In the genomic region with DNA sequence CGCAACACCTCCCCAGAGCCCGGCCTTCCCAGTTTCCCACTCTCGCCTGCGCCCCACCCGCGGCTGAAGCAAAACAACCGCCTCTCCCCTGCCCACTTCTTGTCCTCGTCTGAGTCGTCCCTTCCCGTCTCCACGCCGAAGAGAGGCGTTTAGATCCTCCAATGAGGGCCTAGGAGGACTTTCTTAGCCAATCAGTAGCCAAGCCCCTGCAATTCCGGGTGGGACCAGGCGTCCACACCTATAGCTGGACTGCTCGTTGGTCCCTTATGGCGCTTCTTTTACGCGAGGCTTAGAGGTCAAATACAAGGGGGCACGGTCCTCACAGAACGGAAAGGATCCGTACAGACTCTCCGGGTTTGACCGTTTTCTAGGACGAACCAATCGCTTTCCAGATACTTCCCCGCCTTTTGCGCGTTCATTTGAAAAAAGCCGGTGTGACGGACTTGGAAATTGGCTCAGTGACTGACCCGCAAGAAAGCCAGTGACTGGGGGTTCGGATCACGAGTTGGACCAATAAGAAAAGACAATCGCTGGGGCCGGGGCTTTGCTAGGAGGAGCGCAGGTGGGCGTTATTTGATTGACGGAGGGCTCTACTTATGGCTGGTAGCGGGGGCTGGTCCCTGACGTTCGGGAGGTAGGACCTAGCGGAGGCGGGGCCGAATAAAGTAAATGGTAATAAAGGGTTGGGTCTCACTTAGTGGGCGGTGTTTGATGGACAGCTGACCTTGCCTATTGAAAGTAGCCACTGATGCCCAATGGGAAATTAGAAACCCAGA, we compare ENCODE assay signal across 8 cellular contexts. TPM values are rescaled to one million over a fixed set of nuclear protein-coding genes. Genes with fewer than 3 reads are reported as not detected.
A peak's percentile ranks its signal among the peaks of the same experiment; 100 is the strongest.
DNase-seq lines count a peak whose midpoint lies in the region; ATAC-seq and TF ChIP-seq lines count a peak whose summit lies in the region.

No MANE protein-coding gene starts in this region.

- H3K27me3 ChIP-seq in Caco-2 (replicated peaks; ENCODE audit: control insufficient read depth, insufficient read depth, low read length) (no peaks in the 10 kb centered on the region), endocrine pancreas (ENCODE audit: control insufficient read depth, insufficient read depth, low read length) (no peaks in the 10 kb centered on the region), mesenchymal stem cell (ENCODE audit: control insufficient read depth in 1 of 2, insufficient read depth in 1 of 2, low read length in 2 of 2) (no peaks in the 10 kb centered on the region)

- H3K9ac ChIP-seq in endocrine pancreas (ENCODE audit: control insufficient read depth, insufficient read depth, low read length) = peak overlapping the region; percentile 70
- H3K9ac ChIP-seq in mesenchymal stem cell (ENCODE audit: low read length) = peak overlapping the region; percentile 97

- peak overlapping the region; percentile 66 for H3K4me2 ChIP-seq in mesenchymal stem cell (ENCODE audit: low read length, poor library complexity, severe bottlenecking)

- no peak overlapping the region for H2BK5ac ChIP-seq in mesenchymal stem cell (ENCODE audit: low read depth, low read length, poor library complexity, severe bottlenecking)

- intact Hi-C loops in Caco-2 (cut with micrococcal nuclease; ENCODE audit: unreplicated experiment) = loop anchor here (1.0 to 5.0 kb wide), 7 partner anchors 32 to 171 kb away; partner anchors contain the start of gene LRPPRC

- peak overlapping the region; percentile 24 for H2AFZ ChIP-seq in mesenchymal stem cell (ENCODE audit: low read depth, low read length)

- H4K8ac ChIP-seq in mesenchymal stem cell (ENCODE audit: low read length) = no peak overlapping the region

- H3K4me3 Mint-ChIP-seq in Caco-2 (ENCODE audit: unreplicated experiment) = peak overlapping the region; percentile 97

- H2BK15ac ChIP-seq in mesenchymal stem cell (ENCODE audit: low read depth, poor library complexity, severe bottlenecking) = no peak overlapping the region

- no peaks in the 10 kb centered on the region for H3K9me3 Mint-ChIP-seq in Caco-2 (ENCODE audit: unreplicated experiment)

- H3K79me1 ChIP-seq in mesenchymal stem cell (replicated peaks; ENCODE audit: low read length, poor library complexity, severe bottlenecking) = peaks cover 2% of the 10 kb centered on the region

- under 1% methylated on average over 46 of the region's 46 CpGs for WGBS in mesenchymal stem cell

- H2BK120ac ChIP-seq in mesenchymal stem cell (ENCODE audit: low read depth, low read length) = no peak overlapping the region

- H3K27me3 Mint-ChIP-seq in Caco-2 (ENCODE audit: insufficient read depth, unreplicated experiment) = no peaks in the 10 kb centered on the region

- H3K9me3 ChIP-seq in Caco-2 (no peaks in the 10 kb centered on the region), endocrine pancreas (ENCODE audit: control insufficient read depth, low read length) (no peaks in the 10 kb centered on the region), mesenchymal stem cell (ENCODE audit: control insufficient read depth, low read length) (peaks cover 4% of the 10 kb centered on the region)

- BruUV-seq in Caco-2 (replicated peaks; lab: Mats Ljungman, UMichigan) = no TSS peak

- H3K4me3 ChIP-seq in Caco-2 (ENCODE audit: low read depth, low read length) (peak overlapping the region; percentile 41), endocrine pancreas (ENCODE audit: control insufficient read depth, insufficient read depth, low read length) (peak overlapping the region; percentile 36), mesenchymal stem cell (ENCODE audit: insufficient read depth in 1 of 2, low read depth in 1 of 2, low read length in 2 of 2) (peak overlapping the region; percentile 51 to 89)

- peak overlapping the region in 1 of 2 experiments; percentile 64 for H3K18ac ChIP-seq in mesenchymal stem cell (ENCODE audit: low read depth in 1 of 2, low read length in 2 of 2)

- POLR2A ChIA-PET in Caco-2 (lab: Charles Lee) = interaction anchor here (0.6 to 2.0 kb wide), 11 partner anchors 13 to 1406 kb away, joined by 3 to 9 read pairs (median 5); partner anchors contain the start of genes CAMKMT and PREPL

- H2AK5ac ChIP-seq in mesenchymal stem cell (ENCODE audit: low read length, severe bottlenecking) = no peak overlapping the region

- DNase-seq in Caco-2 (peak; percentile 99 to 100), HUDEP-2 (lab: John Stamatoyannopoulos, UW; ENCODE audit: unreplicated experiment in 76 of 76) (peak; percentile 15 to 100 (median 99)), NOMO-1 treated with dmso at 0.1 percent for 144 hours (lab: John Stamatoyannopoulos, UW; ENCODE audit: unreplicated experiment) (peak; percentile 99), mesenchymal stem cell (peak; percentile 100)
- DNase-seq in activated CD8-positive, alpha-beta memory T cell treated with anti-CD3 and anti-CD28 coated beads, Interleukin-2, amount 50 U/mL, for 24 hours (ENCODE audit: extremely low read depth) = peak; percentile 98
- peak; percentile 88 for DNase-seq in stimulated activated CD8-positive, alpha-beta memory T cell treated with anti-CD3 and anti-CD28 coated beads, Interleukin-12 subunit alpha, Interleukin-12 subunit beta, amount 100 ng/mL, for 24 hours (ENCODE audit: extremely low read depth)

- H3K27ac Mint-ChIP-seq in Caco-2 (ENCODE audit: unreplicated experiment) = peak overlapping the region; percentile 98

- H3K4me1 ChIP-seq in Caco-2 = peaks cover 6% of the 10 kb centered on the region; the same call in 1 of the 2 replicates
- H3K4me1 ChIP-seq in endocrine pancreas (ENCODE audit: control insufficient read depth, insufficient read depth, low read length) = peaks cover 17% of the 10 kb centered on the region
- H3K4me1 ChIP-seq in mesenchymal stem cell (ENCODE audit: control insufficient read depth, insufficient read depth, low read depth, low read length) = peaks cover 7% of the 10 kb centered on the region

- TF ChIP-seq CTCF in Caco-2 (IDR thresholded peaks at IDR 0.05; ENCODE audit: insufficient read depth in 1 of 2, low read depth in 1 of 2, low read length in 1 of 2, severe bottlenecking in 1 of 2, unreplicated experiment in 1 of 2) = no peak

- CTCF ChIA-PET in Caco-2 (lab: Charles Lee) = interaction anchor here (0.6 to 2.1 kb wide), 6 partner anchors 36 to 124 kb away, joined by 3 to 8 read pairs (median 6); no protein-coding TSS in a partner anchor

- H3K27ac ChIP-seq in mesenchymal stem cell (ENCODE audit: low read length, poor library complexity, severe bottlenecking) = peak overlapping the region; percentile 95

- H3K36me3 Mint-ChIP-seq in Caco-2 (ENCODE audit: insufficient read depth, unreplicated experiment) = peaks cover 37% of the 10 kb centered on the region

- H3K4ac ChIP-seq in mesenchymal stem cell (ENCODE audit: low read depth in 1 of 2, low read length in 2 of 2) = no peak overlapping the region

- peak overlapping the region in 1 of 2 experiments; percentile 47 for H2BK12ac ChIP-seq in mesenchymal stem cell (ENCODE audit: low read length in 2 of 2)

- H3K4me1 Mint-ChIP-seq in Caco-2 (ENCODE audit: low read depth, unreplicated experiment) = peaks cover 23% of the 10 kb centered on the region

- H3K23ac ChIP-seq in mesenchymal stem cell (ENCODE audit: low read length in 2 of 2) = no peak overlapping the region

- peak; percentile 77 for ATAC-seq in GM21390 (IDR thresholded peaks at IDR 0.05; ENCODE audit: unreplicated experiment)

- no peak overlapping the region for H3K14ac ChIP-seq in mesenchymal stem cell (ENCODE audit: low read length in 2 of 2)

- no peak overlapping the region for H4K91ac ChIP-seq in mesenchymal stem cell (ENCODE audit: low read length)

- no peaks in the 10 kb centered on the region for H3K36me3 ChIP-seq in Caco-2 (ENCODE audit: control insufficient read depth, insufficient read depth, low read length)
- H3K36me3 ChIP-seq in endocrine pancreas (ENCODE audit: control insufficient read depth, insufficient read depth, low read length) = no peaks in the 10 kb centered on the region
- no peaks in the 10 kb centered on the region for H3K36me3 ChIP-seq in mesenchymal stem cell (ENCODE audit: control insufficient read depth in 1 of 2, insufficient read depth in 2 of 2, low read depth in 1 of 2, low read length in 2 of 2)

RNA-seq across cellular contexts. Expression of gene PPM1B, which starts 0.6 kb away (rescaled TPM):
- total RNA-seq in Caco-2 (2022) = 82.9 and 85.4 TPM in 2 replicates
- 29.1 TPM for polyA plus RNA-seq in mesenchymal stem cell (2013, experiment 1 of 2)
- polyA plus RNA-seq in mesenchymal stem cell (2013, experiment 2 of 2) = 30.1 TPM

Comparison
In these comparisons a context has a peak if more than half of its experiments do, and no peak if none do; other contexts are left out.
1. Peak in every context shown above with its lines: DNase-seq, ATAC-seq, H3K4me3 ChIP-seq and H3K27ac ChIP-seq.